ENCODE assay signal across 9 cellular contexts in genomic region chr19:17080441-17080803, GRCh38. TPM values are rescaled to one million over a fixed set of nuclear protein-coding genes. Genes with fewer than 3 reads are reported as not detected.
DNase-seq lines count a peak whose midpoint lies in the region; ATAC-seq and TF ChIP-seq lines count a peak whose summit lies in the region.
"Had no signal": no experiment of that assay in that cellular context is flagged by ENCODE, and none has a peak within 500 bp of the region (broad histone marks: within the 10 kb centered on the region; RNA-seq: fewer than 3 reads in every experiment).

No MANE protein-coding gene starts in this region.

- H3K9ac ChIP-seq in OCI-LY3 (ENCODE audit: low read length), result peak overlapping the region; percentile 41; the same call in 1 of the 2 replicates

- no peaks in the 10 kb centered on the region for H3K27me3 ChIP-seq in AG04450 (ENCODE audit: control insufficient read depth, insufficient read depth, low read length)
- H3K27me3 ChIP-seq in OCI-LY3 (ENCODE audit: low read depth, low read length), result no peaks in the 10 kb centered on the region
- no peaks in the 10 kb centered on the region for H3K27me3 ChIP-seq in neuron (ENCODE audit: insufficient read depth, low read length)

- peak overlapping the region; percentile 94 for H3K27ac ChIP-seq in AG04450 (ENCODE audit: low read depth, low read length)
- peak overlapping the region; percentile 94 for H3K27ac ChIP-seq in OCI-LY3 (ENCODE audit: low read length)
- H3K27ac ChIP-seq in coronary artery, result peak overlapping the region; percentile 97 to 98

- peaks cover 20% of the 10 kb centered on the region for H3K36me3 ChIP-seq in OCI-LY3 (replicated peaks; ENCODE audit: low read depth, low read length)
- H3K36me3 ChIP-seq in neuron (ENCODE audit: insufficient read depth, low read length), result peaks cover 3% of the 10 kb centered on the region

- peaks cover 94% of the 10 kb centered on the region for H3K79me2 ChIP-seq in OCI-LY3 (ENCODE audit: low read length)

- H2AFZ ChIP-seq in OCI-LY3 (ENCODE audit: low read depth, low read length) (no peak overlapping the region), neuron (ENCODE audit: low read depth, low read length) (no peak overlapping the region)

- H3K4me1 ChIP-seq in OCI-LY3 (ENCODE audit: low read length), result peaks cover 54% of the 10 kb centered on the region
- peaks cover 29% of the 10 kb centered on the region for H3K4me1 ChIP-seq in neuron (ENCODE audit: insufficient read depth, low read length)

- H3K4me2 ChIP-seq in OCI-LY3 (ENCODE audit: low read length), result peak overlapping the region; percentile 90

- POLR2A ChIA-PET in AG04450 (lab: Yijun Ruan, JAX), result interaction anchor here (0.7 to 1.2 kb wide), 3 partner anchors 28 to 146 kb away, joined by 3 to 8 read pairs (median 6); partner anchors contain the start of gene OCEL1

- H3K4me3 ChIP-seq in AG04450 (ENCODE audit: low read depth, low read length) (peak overlapping the region; percentile 43), OCI-LY3 (ENCODE audit: low read length) (peak overlapping the region; percentile 75), coronary artery (peak overlapping the region; percentile 72), neuron (ENCODE audit: low read length) (peak overlapping the region; percentile 44)

- CTCF ChIA-PET in AG04450 (lab: Charles Lee), result interaction anchor here (0.7 kb wide), 1 partner anchor 102 kb away, joined by 3 read pairs; no protein-coding TSS in a partner anchor

- H3K9me3 ChIP-seq in AG04450 (ENCODE audit: control insufficient read depth, insufficient read depth, low read length) (no peaks in the 10 kb centered on the region), OCI-LY3 (ENCODE audit: insufficient read depth, low read length) (no peaks in the 10 kb centered on the region), neuron (ENCODE audit: low read length) (no peaks in the 10 kb centered on the region)

- peaks cover 80% of the 10 kb centered on the region for H4K20me1 ChIP-seq in OCI-LY3 (ENCODE audit: insufficient read depth, low read length)

- TF ChIP-seq CTCF in AG04450 (IDR thresholded peaks at IDR 0.05; ENCODE audit: low read depth, low read length), result no peak
- TF ChIP-seq CTCF in OCI-LY3 (IDR thresholded peaks at IDR 0.05; ENCODE audit: low read depth, low read length), result no peak
- peak; percentile 10 for TF ChIP-seq CTCF in coronary artery (IDR thresholded peaks at IDR 0.05)

- ATAC-seq in GM19452 (IDR thresholded peaks at IDR 0.05; ENCODE audit: unreplicated experiment), result no peak

- DNase-seq in AG04450 (ENCODE audit: low read depth, low spot score) (no peak), coronary artery (ENCODE audit: low spot score) (no peak), NCI-H526 (lab: John Stamatoyannopoulos, UW) (no peak), HuH-7 (ENCODE audit: low spot score) (no peak), GM19238 (ENCODE audit: insufficient read length, low spot score) (no peak)
- DNase-seq: DMS53 had no signal

RNA-seq across cellular contexts. Expression of gene MYO9B, which starts 4.8 kb away (rescaled TPM):
- 34.5 and 42.5 TPM in 2 replicates for polyA plus RNA-seq in AG04450 (2011; rRNA removed)
- 81.8 and 112 TPM in 2 replicates for polyA minus RNA-seq in AG04450 (2011; rRNA and poly(A)+ RNA removed)

RNA-seq across cellular contexts. Expression of gene HAUS8, which starts 5.2 kb away (rescaled TPM):
- 4.6 and 4.9 TPM in 2 replicates for polyA plus RNA-seq in AG04450 (2011; rRNA removed)
- polyA minus RNA-seq in AG04450 (2011; rRNA and poly(A)+ RNA removed), result 2.3 and 3.7 TPM in 2 replicates

RNA-seq across cellular contexts. Expression of gene CPAMD8, which starts 53.8 kb away (rescaled TPM):
- polyA plus RNA-seq in AG04450 (2011; rRNA removed), result 0.38 and 0.56 TPM in 2 replicates
- polyA minus RNA-seq in AG04450 (2011; rRNA and poly(A)+ RNA removed), result 0.35 and 0.37 TPM in 2 replicates
